ENCODE assay signal across 28 cellular contexts in genomic region chr1:164891615-164892014, GRCh38.
A peak's percentile ranks its signal among the peaks of the same experiment; 100 is the strongest.
DNase-seq lines count a peak whose midpoint lies in the region; ATAC-seq, FAIRE-seq and TF ChIP-seq lines count a peak whose summit lies in the region.
"Had no signal": no experiment of that assay in that cellular context is flagged by ENCODE, and none has a peak within 500 bp of the region (broad histone marks: within the 10 kb centered on the region; RNA-seq: fewer than 3 reads in every experiment).

No MANE protein-coding gene starts in this region.

- H3K4me3 Mint-ChIP-seq in GM23338, result no peak overlapping the region
- H3K4me3 Mint-ChIP-seq: activated CD4-positive, alpha-beta T cell treated with anti-CD3 and anti-CD28 coated beads for 36 hours; CD4-positive, alpha-beta memory T cell; IgD-negative memory B cell; immature natural killer cell; naive thymus-derived CD4-positive, alpha-beta T cell had no signal

- H3K27ac Mint-ChIP-seq in GM23338, result no peak overlapping the region
- H3K27ac Mint-ChIP-seq: activated CD4-positive, alpha-beta T cell treated with anti-CD3 and anti-CD28 coated beads for 36 hours; CD4-positive, alpha-beta memory T cell; IgD-negative memory B cell; immature natural killer cell; naive thymus-derived CD4-positive, alpha-beta T cell had no signal

- no peaks in the 10 kb centered on the region for H3K4me1 ChIP-seq in GM23338 (ENCODE audit: insufficient read depth)
- H3K4me1 ChIP-seq in KMS-11 (ENCODE audit: low read depth, poor library complexity, severe bottlenecking), result no peaks in the 10 kb centered on the region
- no peaks in the 10 kb centered on the region for H3K4me1 ChIP-seq in NT2/D1 (ENCODE audit: insufficient read depth, insufficient read length)
- H3K4me1 ChIP-seq: HAP-1, SJSA1, transverse colon had no signal

- H4K20me1 ChIP-seq in GM23338 (replicated peaks; ENCODE audit: insufficient read depth) (no peaks in the 10 kb centered on the region), KMS-11 (ENCODE audit: insufficient read depth) (no peaks in the 10 kb centered on the region)

- peaks cover 9% of the 10 kb centered on the region; the same call in 1 of the 2 replicates for H3K9me2 ChIP-seq in GM23338 (ENCODE audit: insufficient read depth)

- H3K36me3 ChIP-seq in GM23338 (ENCODE audit: insufficient read depth) (no peaks in the 10 kb centered on the region), KMS-11 (ENCODE audit: insufficient read depth) (no peaks in the 10 kb centered on the region), NT2/D1 (ENCODE audit: insufficient read depth, insufficient read length, low read length) (no peaks in the 10 kb centered on the region)
- H3K36me3 ChIP-seq: HAP-1, heart right ventricle, SJSA1, transverse colon had no signal

- H3K36me3 Mint-ChIP-seq in GM23338 (ENCODE audit: low read depth), result no peaks in the 10 kb centered on the region; the same call in 2 of the 3 replicates
- H3K36me3 Mint-ChIP-seq: CD4-positive, alpha-beta memory T cell; IgD-negative memory B cell; immature natural killer cell; naive thymus-derived CD4-positive, alpha-beta T cell had no signal

- no peaks in the 10 kb centered on the region for H3K27me3 Mint-ChIP-seq in GM23338 (ENCODE audit: insufficient read depth, low read depth, poor library complexity)
- H3K27me3 Mint-ChIP-seq: CD4-positive, alpha-beta memory T cell; IgD-negative memory B cell had no signal

- 0 out of 3 replicates have a peak, but pooled peaks cover 2% of the 10 kb centered on the region for H3K4me1 Mint-ChIP-seq in GM23338
- H3K4me1 Mint-ChIP-seq: activated CD4-positive, alpha-beta T cell treated with anti-CD3 and anti-CD28 coated beads for 36 hours; CD4-positive, alpha-beta memory T cell; IgD-negative memory B cell; immature natural killer cell; naive thymus-derived CD4-positive, alpha-beta T cell had no signal

- no peaks in the 10 kb centered on the region for H3K27me3 ChIP-seq in GM23338 (ENCODE audit: insufficient read depth)
- H3K27me3 ChIP-seq in KMS-11 (ENCODE audit: insufficient read depth, low read depth), result no peaks in the 10 kb centered on the region
- H3K27me3 ChIP-seq in NT2/D1 (ENCODE audit: insufficient read depth, insufficient read length), result no peaks in the 10 kb centered on the region
- H3K27me3 ChIP-seq: heart right ventricle, SJSA1, transverse colon had no signal

- no peaks in the 10 kb centered on the region for H3K9me3 Mint-ChIP-seq in GM23338
- H3K9me3 Mint-ChIP-seq: IgD-negative memory B cell had no signal

- no peak overlapping the region for H2AFZ ChIP-seq in GM23338
- H2AFZ ChIP-seq in KMS-11 (ENCODE audit: low read depth), result no peak overlapping the region

- H3K9ac ChIP-seq in KMS-11 (no peak overlapping the region), NT2/D1 (ENCODE audit: insufficient read length, low read depth) (no peak overlapping the region)

- H3F3A ChIP-seq in GM23338 (replicated peaks; ENCODE audit: low read depth), result no peaks in the 10 kb centered on the region

- no peaks in the 10 kb centered on the region for H3K9me3 ChIP-seq in NT2/D1 (ENCODE audit: insufficient read depth, low read length)
- H3K9me3 ChIP-seq: HAP-1, heart right ventricle, SJSA1, transverse colon had no signal

- TF ChIP-seq CTCF in GM23338 (conservative IDR thresholded peaks at IDR 0.05; ENCODE audit: low read depth in 2 of 2) (peak; percentile 39 to 49), KMS-11 (conservative IDR thresholded peaks at IDR 0.05; ENCODE audit: low read depth, low read length) (0 out of 2 replicates have a peak, but pooled peaks have one; percentile 14)

- DNase-seq in GM23338 (ENCODE audit: low spot score) (peak; percentile 50), NT2/D1 (ENCODE audit: low read depth, low spot score) (peak; percentile 22), iPS-NIHi11 (ENCODE audit: low spot score) (peak; percentile 43), RCC 7860 (ENCODE audit: low spot score) (no peak)
- DNase-seq: activated CD4-positive, alpha-beta T cell treated with anti-CD3 and anti-CD28 coated beads for 36 hours; activated gamma-delta T cell; activated T-cell treated with anti-CD3 and anti-CD28 coated beads, Interleukin-2, amount 50 U/mL, for 1 hour; CD4-positive, alpha-beta memory T cell; DMS79; heart right ventricle; immature natural killer cell; MM.1S; naive thymus-derived CD4-positive, alpha-beta T cell; NCI-H1436 treated with DMSO at 0.1 percent for 48 hours; NCI-H2227 treated with DMSO at 0.1 percent for 48 hours; NK-92 treated with Interleukin-12 subunit alpha and Interleukin-12 subunit beta, amount 100 ng/mL, for 24 hours; occipital lobe; small intestine; stimulated activated CD4-positive, alpha-beta T cell treated with anti-CD3 and anti-CD28 coated beads, Interleukin-1b, Interleukin-23, amount 100 ng/mL, for 48 hours; transverse colon had no signal

- H3K4me3 ChIP-seq in GM23338 (no peak overlapping the region), KMS-11 (IDR thresholded peaks at IDR 0.05; ENCODE audit: insufficient read depth, low read depth, low read length) (no peak overlapping the region), NT2/D1 (ENCODE audit: insufficient read length, low read depth) (no peak overlapping the region)
- H3K4me3 ChIP-seq: HAP-1, heart right ventricle, SJSA1, transverse colon had no signal

- peak; percentile 48 for ATAC-seq in GM23338
- no peak for ATAC-seq in HG02852 (IDR thresholded peaks at IDR 0.05; ENCODE audit: unreplicated experiment)
- ATAC-seq in GM19324 (IDR thresholded peaks at IDR 0.05; ENCODE audit: low FRiP score, unreplicated experiment), result no peak
- ATAC-seq: activated CD4-positive, alpha-beta T cell treated with anti-CD3 and anti-CD28 coated beads for 36 hours; heart right ventricle; left lobe of liver; naive thymus-derived CD4-positive, alpha-beta T cell had no signal

- FAIRE-seq in RCC 7860 (lab: Jason Lieb, UNC), result no peak
- FAIRE-seq: small intestine, TTC549 had no signal

- no peak overlapping the region for H3K27ac ChIP-seq in GM23338 (ENCODE audit: low read depth)
- H3K27ac ChIP-seq in KMS-11, result no peak overlapping the region
- H3K27ac ChIP-seq: heart right ventricle, SJSA1, transverse colon had no signal

- H3K79me2 ChIP-seq in GM23338 (replicated peaks; ENCODE audit: insufficient read depth), result no peaks in the 10 kb centered on the region
- H3K79me2 ChIP-seq in KMS-11 (ENCODE audit: insufficient read depth, low read depth), result no peaks in the 10 kb centered on the region

- no peak overlapping the region for H3K4me2 ChIP-seq in GM23338
- no peak overlapping the region for H3K4me2 ChIP-seq in KMS-11

TF ChIP-seq in GM23338, 12 proteins besides CTCF, POLR2A, EP300 and RAD21 (continues in another document):
- TF ChIP-seq ZNF114 (CRISPR knock-in tag; IDR thresholded peaks at IDR 0.05) (no peak), EZH2 (IDR thresholded peaks at IDR 0.05; ENCODE audit: low read depth, unreplicated experiment) (no peak), CREB1 (CRISPR knock-in tag; IDR thresholded peaks at IDR 0.05; ENCODE audit: low read depth) (no peak), STAT1 (IDR thresholded peaks at IDR 0.05; ENCODE audit: unreplicated experiment) (no peak), POLR2AphosphoS5 (IDR thresholded peaks at IDR 0.05; ENCODE audit: low read depth) (no peak), ZNF331 (CRISPR knock-in tag; IDR thresholded peaks at IDR 0.05; ENCODE audit: low read depth) (no peak), JUNB (IDR thresholded peaks at IDR 0.05; ENCODE audit: unreplicated experiment) (no peak)
- TF ChIP-seq, protein P1, sequence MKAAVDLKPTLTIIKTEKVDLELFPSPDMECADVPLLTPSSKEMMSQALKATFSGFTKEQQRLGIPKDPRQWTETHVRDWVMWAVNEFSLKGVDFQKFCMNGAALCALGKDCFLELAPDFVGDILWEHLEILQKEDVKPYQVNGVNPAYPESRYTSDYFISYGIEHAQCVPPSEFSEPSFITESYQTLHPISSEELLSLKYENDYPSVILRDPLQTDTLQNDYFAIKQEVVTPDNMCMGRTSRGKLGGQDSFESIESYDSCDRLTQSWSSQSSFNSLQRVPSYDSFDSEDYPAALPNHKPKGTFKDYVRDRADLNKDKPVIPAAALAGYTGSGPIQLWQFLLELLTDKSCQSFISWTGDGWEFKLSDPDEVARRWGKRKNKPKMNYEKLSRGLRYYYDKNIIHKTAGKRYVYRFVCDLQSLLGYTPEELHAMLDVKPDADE (IDR thresholded peaks at IDR 0.05), result no peak
